ENCODE assay signal across 16 cellular contexts in genomic region chr19:14409157-14410053, GRCh38. TPM values are rescaled to one million over a fixed set of nuclear protein-coding genes. Genes with fewer than 3 reads are reported as not detected.
DNase-seq lines count a peak whose midpoint lies in the region; ATAC-seq, FAIRE-seq and TF ChIP-seq lines count a peak whose summit lies in the region.
"Had no signal": no experiment of that assay in that cellular context is flagged by ENCODE, and none has a peak within 500 bp of the region (broad histone marks: within the 10 kb centered on the region; RNA-seq: fewer than 3 reads in every experiment).

No MANE protein-coding gene starts in this region.

- CTCF ChIA-PET in MCF 10A (lab: Yijun Ruan, JAX): interaction anchor here (0.6 kb wide), 1 partner anchor 1347 kb away, joined by 3 read pairs; no protein-coding TSS in a partner anchor
- CTCF ChIA-PET in PC-9 (lab: Charles Lee): no interaction called here
- CTCF ChIA-PET in GM12878 (lab: Yijun Ruan, JAX): no interaction called here

- no peak overlapping the region for H2AFZ ChIP-seq in PC-9
- no peak overlapping the region for H2AFZ ChIP-seq in GM12878 (ENCODE audit: control insufficient read depth, low read depth, low read length)

- no peaks in the 10 kb centered on the region for H3K9me2 ChIP-seq in PC-9 (ENCODE audit: insufficient read depth)

- TF ChIP-seq POLR2A in breast epithelium (IDR thresholded peaks at IDR 0.05) (no peak), GM12878 (IDR thresholded peaks at IDR 0.05; ENCODE audit: low read depth, low read length) (peak; percentile 61)

- no peak overlapping the region for H3K9ac ChIP-seq in GM12878 (ENCODE audit: control insufficient read depth, insufficient read depth, low read length)

- H3K4me1 ChIP-seq in breast epithelium (no peaks in the 10 kb centered on the region), PC-9 (replicated peaks; ENCODE audit: insufficient read depth) (0 out of 2 replicates have a peak, but pooled peaks cover 4% of the 10 kb centered on the region), GM12878 (ENCODE audit: control insufficient read depth, insufficient read depth, low read length) (peaks cover 3% of the 10 kb centered on the region; the same call in 1 of the 2 replicates)

- H3K4me2 ChIP-seq in PC-9 (no peak overlapping the region), GM12878 (ENCODE audit: control insufficient read depth, insufficient read depth) (no peak overlapping the region)

- in situ Hi-C loops in GM12878 (cut with MboI): no loop called here

- RAD21 ChIA-PET in GM12878 (lab: Charles Lee; ENCODE audit: unreplicated experiment): no interaction called here

- no peak for DNase-seq in MCF 10A (ENCODE audit: unreplicated experiment)
- no peak for DNase-seq in breast epithelium (ENCODE audit: low spot score in 2 of 2)
- DNase-seq in PC-9: no peak
- no peak for DNase-seq in GM12878 (ENCODE audit: low read depth, low spot score)
- DNase-seq in stimulated activated naive B cell treated with anti-CD40 and anti-IgM and Interleukin-4, amounts not matched to agents 10 μg/mL and 1 μg/mL and 100 μg/mL, for 72 hours: no peak
- DNase-seq in mesothelial cell of epicardium (ENCODE audit: low spot score in 2 of 2, unreplicated experiment in 2 of 2): no peak
- no peak for DNase-seq in RCC 7860 (ENCODE audit: low spot score)
- DNase-seq: DND-41, head of caudate nucleus, KG1, kidney, NCI-H1930, NCI-H774 had no signal

- SMC1A ChIA-PET in GM12878 (lab: Charles Lee; ENCODE audit: uncharacterized antibody, unreplicated experiment): no interaction called here

- FAIRE-seq in GM12878 (lab: Jason Lieb, UNC): no peak
- FAIRE-seq in RCC 7860 (lab: Jason Lieb, UNC): no peak
- FAIRE-seq: kidney had no signal

- H3K9me3 ChIP-seq in breast epithelium (no peaks in the 10 kb centered on the region), PC-9 (ENCODE audit: insufficient read depth, low read depth) (no peaks in the 10 kb centered on the region), GM12878 (replicated peaks; ENCODE audit: control insufficient read depth, insufficient read depth, low read length) (no peaks in the 10 kb centered on the region; the same call in 2 of the 3 replicates)

- POLR2A ChIA-PET in MCF 10A (lab: Yijun Ruan, JAX): no interaction called here
- POLR2A ChIA-PET in PC-9 (lab: Charles Lee; ENCODE audit: unreplicated experiment): interaction anchor here (0.5 kb wide), 1 partner anchor 28 kb away, joined by 3 read pairs; no protein-coding TSS in a partner anchor
- POLR2A ChIA-PET in GM12878 (lab: Charles Lee): interaction anchor here (0.9 kb wide), 1 partner anchor 29 kb away, joined by 3 read pairs; no protein-coding TSS in a partner anchor

- H3K79me2 ChIP-seq in PC-9 (ENCODE audit: low read depth): peaks cover 30% of the 10 kb centered on the region
- H3K79me2 ChIP-seq in GM12878 (ENCODE audit: control insufficient read depth, insufficient read depth, low read length): peaks cover 26% of the 10 kb centered on the region

- H4K20me1 ChIP-seq in PC-9 (ENCODE audit: insufficient read depth) (peaks cover 67% of the 10 kb centered on the region), GM12878 (ENCODE audit: control insufficient read depth, insufficient read depth) (peaks cover 13% of the 10 kb centered on the region; the same call in 1 of the 2 replicates)

- H3K36me3 Mint-ChIP-seq in MCF 10A (ENCODE audit: insufficient read depth, unreplicated experiment): peaks cover 74% of the 10 kb centered on the region
- peaks cover 77 to 78% of the 10 kb centered on the region in 2 donors for H3K36me3 Mint-ChIP-seq in stimulated activated naive B cell treated with anti-CD40 and anti-IgM and Interleukin-4, amounts not matched to agents 10 μg/mL and 1 μg/mL and 100 μg/mL, for 72 hours
- peaks cover 25% of the 10 kb centered on the region for H3K36me3 Mint-ChIP-seq in mesothelial cell of epicardium

- no peak for TF ChIP-seq CTCF in MCF 10A (IDR thresholded peaks at IDR 0.05; ENCODE audit: unreplicated experiment)
- no peak for TF ChIP-seq CTCF in breast epithelium (IDR thresholded peaks at IDR 0.05)
- TF ChIP-seq CTCF in PC-9 (conservative IDR thresholded peaks at IDR 0.05): no peak
- no peak for TF ChIP-seq CTCF in GM12878 (IDR thresholded peaks at IDR 0.05 in 2 of 3, conservative IDR thresholded peaks at IDR 0.05 in 1 of 3; ENCODE audit: control insufficient read depth in 2 of 3, extremely low read depth in 1 of 3, insufficient read depth in 1 of 3, low read depth in 3 of 3, low read length in 3 of 3)
- no peak for TF ChIP-seq CTCF in mesothelial cell of epicardium (IDR thresholded peaks at IDR 0.05; ENCODE audit: unreplicated experiment)

- H3K27me3 Mint-ChIP-seq in MCF 10A (ENCODE audit: insufficient read depth, unreplicated experiment) (no peaks in the 10 kb centered on the region), mesothelial cell of epicardium (ENCODE audit: low read depth) (no peaks in the 10 kb centered on the region)
- no peaks in the 10 kb centered on the region for H3K27me3 Mint-ChIP-seq in stimulated activated naive B cell treated with anti-CD40 and anti-IgM and Interleukin-4, amounts not matched to agents 10 μg/mL and 1 μg/mL and 100 μg/mL, for 72 hours

- H3K27me3 ChIP-seq in breast epithelium (no peaks in the 10 kb centered on the region), PC-9 (ENCODE audit: insufficient read depth, low read depth) (no peaks in the 10 kb centered on the region), GM12878 (replicated peaks in 1 of 2; ENCODE audit: control insufficient read depth in 2 of 2, insufficient read depth in 2 of 2, low read length in 1 of 2) (no peaks in the 10 kb centered on the region)

- no peak for TF ChIP-seq RAD21 in GM12878 (IDR thresholded peaks at IDR 0.05; ENCODE audit: insufficient read depth, low read depth, low read length)

- H3K4me3 Mint-ChIP-seq in MCF 10A (ENCODE audit: unreplicated experiment): no peak overlapping the region
- peak overlapping the region in 1 of 2 donors; percentile 21 for H3K4me3 Mint-ChIP-seq in stimulated activated naive B cell treated with anti-CD40 and anti-IgM and Interleukin-4, amounts not matched to agents 10 μg/mL and 1 μg/mL and 100 μg/mL, for 72 hours
- H3K4me3 Mint-ChIP-seq in mesothelial cell of epicardium: no peak overlapping the region

- H3K36me3 ChIP-seq in breast epithelium: peaks cover 28% of the 10 kb centered on the region
- peaks cover 34% of the 10 kb centered on the region for H3K36me3 ChIP-seq in PC-9 (ENCODE audit: low read depth)
- peaks cover 34 to 74% of the 10 kb centered on the region in 2 experiments for H3K36me3 ChIP-seq in GM12878 (ENCODE audit: control insufficient read depth in 2 of 2, insufficient read depth in 2 of 2, low read length in 1 of 2)

- no peak for ATAC-seq in GM12878
- ATAC-seq in stimulated activated naive B cell treated with anti-CD40 and anti-IgM and Interleukin-4, amounts not matched to agents 10 μg/mL and 1 μg/mL and 100 μg/mL, for 72 hours (replicated peaks): no peak
- no peak for ATAC-seq in GM21423 (IDR thresholded peaks at IDR 0.05; ENCODE audit: unreplicated experiment)

- H3K27ac ChIP-seq in breast epithelium (no peak overlapping the region), PC-9 (no peak overlapping the region), GM12878 (ENCODE audit: control insufficient read depth, insufficient read depth) (no peak overlapping the region)
- H3K27ac ChIP-seq: epithelial cell of prostate, SK-N-MC had no signal

- no peaks in the 10 kb centered on the region for H3K4me1 Mint-ChIP-seq in MCF 10A (ENCODE audit: insufficient read depth, unreplicated experiment)
- peaks cover 35 to 38% of the 10 kb centered on the region in 2 donors for H3K4me1 Mint-ChIP-seq in stimulated activated naive B cell treated with anti-CD40 and anti-IgM and Interleukin-4, amounts not matched to agents 10 μg/mL and 1 μg/mL and 100 μg/mL, for 72 hours
- H3K4me1 Mint-ChIP-seq in mesothelial cell of epicardium: peaks cover 23% of the 10 kb centered on the region

- peaks cover 77% of the 10 kb centered on the region for H3F3A ChIP-seq in PC-9 (ENCODE audit: insufficient read depth, low read depth)

- TF ChIP-seq EP300 in GM12878 (IDR thresholded peaks at IDR 0.05; ENCODE audit: borderline replicate concordance in 1 of 2, control insufficient read depth in 1 of 2, low read depth in 2 of 2, low read length in 2 of 2): no peak

- no peak overlapping the region for H3K4me3 ChIP-seq in breast epithelium
- H3K4me3 ChIP-seq in PC-9: no peak overlapping the region
- no peak overlapping the region for H3K4me3 ChIP-seq in GM12878
- H3K4me3 ChIP-seq: SK-N-MC had no signal

- WGBS in GM12878 (ENCODE audit: insufficient coverage, insufficient replicate concordance, low lambda C conversion rate, missing lambda C conversion rate): 90% methylated on average over 35 of the region's 39 CpGs

- BruUV-seq in MCF 10A (replicated peaks; lab: Mats Ljungman, UMichigan): TSS peak; percentile 61
- TSS peak; percentile 16 for BruUV-seq in PC-9 (replicated peaks; lab: Mats Ljungman, UMichigan)
- TSS peak; percentile 49 for BruUV-seq in GM12878 (replicated peaks; lab: Mats Ljungman, UMichigan)

- H3K9me3 Mint-ChIP-seq in MCF 10A (ENCODE audit: unreplicated experiment) (no peaks in the 10 kb centered on the region), mesothelial cell of epicardium (no peaks in the 10 kb centered on the region)
- no peaks in the 10 kb centered on the region for H3K9me3 Mint-ChIP-seq in stimulated activated naive B cell treated with anti-CD40 and anti-IgM and Interleukin-4, amounts not matched to agents 10 μg/mL and 1 μg/mL and 100 μg/mL, for 72 hours

- H3K27ac Mint-ChIP-seq in MCF 10A (ENCODE audit: low read depth, unreplicated experiment) (no peak overlapping the region), mesothelial cell of epicardium (no peak overlapping the region)
- peak overlapping the region; percentile 87 for H3K27ac Mint-ChIP-seq in stimulated activated naive B cell treated with anti-CD40 and anti-IgM and Interleukin-4, amounts not matched to agents 10 μg/mL and 1 μg/mL and 100 μg/mL, for 72 hours

- intact Hi-C loops in MCF 10A (cut with micrococcal nuclease): no loop called here
- intact Hi-C loops in breast epithelium (cut with DNase I; ENCODE audit: low total_unique reads): loop anchor here (2.0 kb wide), 1 partner anchor 17 kb away; no protein-coding TSS in a partner anchor
- intact Hi-C loops in PC-9 (cut with micrococcal nuclease; ENCODE audit: unreplicated experiment): loop anchor here (5.0 to 10.0 kb wide), 2 partner anchors 205 to 272 kb away; partner anchors contain the start of genes ADGRL1 and ASF1B
- intact Hi-C loops in GM12878 (cut with micrococcal nuclease; ENCODE audit: unreplicated experiment): loop anchor here (5.0 kb wide), 1 partner anchor 272 kb away; the partner anchor contains the start of gene ASF1B

RNA-seq across cellular contexts. Expression of gene DDX39A, which starts 9.7 kb away (rescaled TPM):
- total RNA-seq in MCF 10A (2022) (62.1 and 65.4 TPM in 2 replicates), breast epithelium (10 to 100 TPM; 65.9 to 79.0 (median 75.5) TPM), PC-9 (2021) (66.5 and 67.4 TPM in 2 replicates), GM12878 (2014; rRNA removed) (248 and 280 TPM in 2 replicates), GM12878 (2014; rRNA removed; fragmentation: Illumina TruSeq; extraction: Trizol) (109 and 116 TPM in 2 replicates), GM12878 (2021) (218 and 236 TPM in 2 replicates), mesothelial cell of epicardium (66.9 to 68.6 TPM (median 67.6 TPM) in 3 replicates)
- total RNA-seq in GM12878 (2013; cell fraction: nucleolus; rRNA removed): 162 and 204 TPM in 2 replicates
- 90.3 TPM for polyA plus RNA-seq in GM12878 (2011; ENCODE audit: low read depth)
- polyA plus RNA-seq in GM12878 (2011; rRNA removed) (56.8 and 134 TPM in 2 replicates), GM12878 (2014; fragmentation: Illumina TruSeq; extraction: Trizol) (40.7 and 113 TPM in 2 replicates), GM12878 (2014; fragmentation: Nextera tagmentation; extraction: Ambion mirVana) (100 to 1,000 TPM; 168 to 212 TPM), GM12878 (2014; rRNA removed) (249 and 298 TPM in 2 replicates), GM12878 (2016; fragmentation: Nextera tagmentation; extraction: Ambion mirVana) (100 to 1,000 TPM; 356 to 378 TPM)
- 158 and 220 TPM in 2 replicates for polyA plus RNA-seq in GM12878 (2011; cell fraction: cytosol; rRNA removed)
- 1,234 and 1,343 TPM in 2 replicates for polyA plus RNA-seq in GM12878 (2011; cell fraction: nucleus; rRNA removed)
- polyA plus RNA-seq in GM12878 (2012): 147 and 173 TPM in 2 replicates
- polyA minus RNA-seq in GM12878 (2011; rRNA and poly(A)+ RNA removed): 84.7 and 109 TPM in 2 replicates
- polyA minus RNA-seq in GM12878 (2011; cell fraction: cytosol; rRNA and poly(A)+ RNA removed): 46.0 and 52.9 TPM in 2 replicates
- polyA minus RNA-seq in GM12878 (2011; cell fraction: nucleus; rRNA and poly(A)+ RNA removed): 125 and 175 TPM in 2 replicates

RNA-seq across cellular contexts. Expression of gene PKN1, which starts 23.7 kb away (rescaled TPM):
- total RNA-seq in MCF 10A (2022) (94.8 and 141 TPM in 2 replicates), breast epithelium (10 to 100 TPM; 40.8 to 78.1 (median 59.6) TPM), PC-9 (2021) (257 and 417 TPM in 2 replicates), GM12878 (2014; rRNA removed) (68.0 and 80.0 TPM in 2 replicates), GM12878 (2014; rRNA removed; fragmentation: Illumina TruSeq; extraction: Trizol) (47.8 and 54.2 TPM in 2 replicates), GM12878 (2021) (189 and 202 TPM in 2 replicates), mesothelial cell of epicardium (84.5 to 89.1 TPM (median 85.9 TPM) in 3 replicates)
- total RNA-seq in GM12878 (2013; cell fraction: nucleolus; rRNA removed): 65.2 and 69.3 TPM in 2 replicates
- 24.3 TPM for polyA plus RNA-seq in GM12878 (2011; ENCODE audit: low read depth)
- polyA plus RNA-seq in GM12878 (2011; rRNA removed) (26.0 and 49.8 TPM in 2 replicates), GM12878 (2014; fragmentation: Illumina TruSeq; extraction: Trizol) (18.9 and 45.4 TPM in 2 replicates), GM12878 (2014; fragmentation: Nextera tagmentation; extraction: Ambion mirVana) (1 to 10 TPM; 1.0 to 1.4 TPM), GM12878 (2014; rRNA removed) (77.3 and 91.2 TPM in 2 replicates), GM12878 (2016; fragmentation: Nextera tagmentation; extraction: Ambion mirVana) (10 to 100 TPM; 51.3 to 60.1 TPM)
- polyA plus RNA-seq in GM12878 (2011; cell fraction: cytosol; rRNA removed): 60.4 and 77.2 TPM in 2 replicates
- polyA plus RNA-seq in GM12878 (2011; cell fraction: nucleus; rRNA removed): 89.7 and 112 TPM in 2 replicates
- 75.7 and 100 TPM in 2 replicates for polyA plus RNA-seq in GM12878 (2012)
- polyA minus RNA-seq in GM12878 (2011; rRNA and poly(A)+ RNA removed): 59.2 and 121 TPM in 2 replicates
- 51.6 and 70.8 TPM in 2 replicates for polyA minus RNA-seq in GM12878 (2011; cell fraction: cytosol; rRNA and poly(A)+ RNA removed)
- 17.0 and 26.6 TPM in 2 replicates for polyA minus RNA-seq in GM12878 (2011; cell fraction: nucleus; rRNA and poly(A)+ RNA removed)

RNA-seq across cellular contexts. Expression of gene ADGRE5, which starts 28.2 kb away (rescaled TPM):
- total RNA-seq in MCF 10A (2022) (44.5 and 47.9 TPM in 2 replicates), breast epithelium (10 to 100 TPM; 20.2 to 31.4 (median 23.3) TPM), PC-9 (2021) (61.1 and 68.2 TPM in 2 replicates), GM12878 (2014; rRNA removed) (75.3 and 81.7 TPM in 2 replicates), GM12878 (2014; rRNA removed; fragmentation: Illumina TruSeq; extraction: Trizol) (20.7 and 23.9 TPM in 2 replicates), GM12878 (2021) (103 and 111 TPM in 2 replicates), mesothelial cell of epicardium (4.5 to 5.4 TPM (median 4.9 TPM) in 3 replicates)
- 147 and 180 TPM in 2 replicates for total RNA-seq in GM12878 (2013; cell fraction: nucleolus; rRNA removed)
- polyA plus RNA-seq in GM12878 (2011; ENCODE audit: low read depth): 23.2 TPM
- polyA plus RNA-seq in GM12878 (2011; rRNA removed) (19.1 and 31.8 TPM in 2 replicates), GM12878 (2014; fragmentation: Illumina TruSeq; extraction: Trizol) (31.0 and 48.2 TPM in 2 replicates), GM12878 (2014; fragmentation: Nextera tagmentation; extraction: Ambion mirVana) (1 to 10 TPM; 4.0 to 4.5 TPM), GM12878 (2014; rRNA removed) (59.7 and 67.2 TPM in 2 replicates), GM12878 (2016; fragmentation: Nextera tagmentation; extraction: Ambion mirVana) (10 to 100 TPM; 66.3 to 71.8 TPM)
- 42.8 and 43.6 TPM in 2 replicates for polyA plus RNA-seq in GM12878 (2011; cell fraction: cytosol; rRNA removed)
- polyA plus RNA-seq in GM12878 (2011; cell fraction: nucleus; rRNA removed): 211 and 230 TPM in 2 replicates
- polyA plus RNA-seq in GM12878 (2012): 62.9 and 69.7 TPM in 2 replicates
- polyA minus RNA-seq in GM12878 (2011; rRNA and poly(A)+ RNA removed): 58.1 and 96.5 TPM in 2 replicates
- 35.2 and 47.0 TPM in 2 replicates for polyA minus RNA-seq in GM12878 (2011; cell fraction: cytosol; rRNA and poly(A)+ RNA removed)
- 50.1 and 74.1 TPM in 2 replicates for polyA minus RNA-seq in GM12878 (2011; cell fraction: nucleus; rRNA and poly(A)+ RNA removed)
